In the genomic region with DNA sequence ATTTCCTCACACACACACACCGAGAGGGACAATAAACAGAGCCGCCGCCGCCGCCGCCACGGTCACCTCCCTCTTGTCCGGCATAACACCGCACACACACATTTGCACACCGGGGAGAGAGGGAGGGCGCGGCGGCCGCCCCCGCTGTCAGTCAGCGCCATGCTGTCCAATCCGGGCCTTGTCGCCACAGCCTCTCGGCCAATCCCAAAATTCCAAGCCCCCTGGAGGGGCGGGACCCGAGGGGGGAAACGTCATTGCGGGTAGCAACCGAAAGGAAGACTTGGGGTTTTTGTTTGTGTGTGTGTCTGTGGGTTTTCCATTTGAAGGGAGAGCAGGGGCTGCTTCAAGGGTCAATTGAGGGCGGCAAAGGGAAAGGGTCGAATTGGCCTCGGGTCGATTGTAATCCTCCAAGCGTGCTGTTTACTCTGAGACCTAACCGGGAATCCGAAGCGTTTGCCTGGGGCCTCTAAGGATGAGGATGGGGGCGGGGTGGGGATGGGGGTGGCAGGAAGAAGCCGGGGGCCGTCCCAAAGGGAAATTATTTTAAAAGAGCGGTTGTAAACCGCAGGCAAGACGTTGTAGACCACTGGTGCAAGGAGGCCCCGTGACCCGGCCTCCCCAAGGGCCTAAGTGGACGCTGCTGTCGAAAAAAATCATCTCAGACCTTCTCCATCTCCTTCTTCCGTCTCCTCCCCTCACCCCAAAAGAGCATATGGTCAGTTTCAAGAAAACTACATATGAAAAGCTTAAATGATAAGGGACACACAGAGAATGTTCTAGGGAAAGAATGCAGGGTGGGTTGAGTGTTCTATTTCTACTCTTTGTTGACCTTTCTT, we compare ENCODE assay signal across 8 cellular contexts. TPM values are rescaled to one million over a fixed set of nuclear protein-coding genes. Genes with fewer than 3 reads are reported as not detected.
A peak's percentile ranks its signal among the peaks of the same experiment; 100 is the strongest.
DNase-seq lines count a peak whose midpoint lies in the region; ATAC-seq and TF ChIP-seq lines count a peak whose summit lies in the region.

A gene with protein sequence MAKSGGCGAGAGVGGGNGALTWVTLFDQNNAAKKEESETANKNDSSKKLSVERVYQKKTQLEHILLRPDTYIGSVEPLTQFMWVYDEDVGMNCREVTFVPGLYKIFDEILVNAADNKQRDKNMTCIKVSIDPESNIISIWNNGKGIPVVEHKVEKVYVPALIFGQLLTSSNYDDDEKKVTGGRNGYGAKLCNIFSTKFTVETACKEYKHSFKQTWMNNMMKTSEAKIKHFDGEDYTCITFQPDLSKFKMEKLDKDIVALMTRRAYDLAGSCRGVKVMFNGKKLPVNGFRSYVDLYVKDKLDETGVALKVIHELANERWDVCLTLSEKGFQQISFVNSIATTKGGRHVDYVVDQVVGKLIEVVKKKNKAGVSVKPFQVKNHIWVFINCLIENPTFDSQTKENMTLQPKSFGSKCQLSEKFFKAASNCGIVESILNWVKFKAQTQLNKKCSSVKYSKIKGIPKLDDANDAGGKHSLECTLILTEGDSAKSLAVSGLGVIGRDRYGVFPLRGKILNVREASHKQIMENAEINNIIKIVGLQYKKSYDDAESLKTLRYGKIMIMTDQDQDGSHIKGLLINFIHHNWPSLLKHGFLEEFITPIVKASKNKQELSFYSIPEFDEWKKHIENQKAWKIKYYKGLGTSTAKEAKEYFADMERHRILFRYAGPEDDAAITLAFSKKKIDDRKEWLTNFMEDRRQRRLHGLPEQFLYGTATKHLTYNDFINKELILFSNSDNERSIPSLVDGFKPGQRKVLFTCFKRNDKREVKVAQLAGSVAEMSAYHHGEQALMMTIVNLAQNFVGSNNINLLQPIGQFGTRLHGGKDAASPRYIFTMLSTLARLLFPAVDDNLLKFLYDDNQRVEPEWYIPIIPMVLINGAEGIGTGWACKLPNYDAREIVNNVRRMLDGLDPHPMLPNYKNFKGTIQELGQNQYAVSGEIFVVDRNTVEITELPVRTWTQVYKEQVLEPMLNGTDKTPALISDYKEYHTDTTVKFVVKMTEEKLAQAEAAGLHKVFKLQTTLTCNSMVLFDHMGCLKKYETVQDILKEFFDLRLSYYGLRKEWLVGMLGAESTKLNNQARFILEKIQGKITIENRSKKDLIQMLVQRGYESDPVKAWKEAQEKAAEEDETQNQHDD (N-terminal part only) (minus strand): TSS at position 98 of the 836 bp plus-strand sequence. CDS start 610 bp downstream, outside the sequence.

- peak; percentile 96 for DNase-seq in GM23338 (ENCODE audit: low spot score)
- peak; percentile 96 for DNase-seq in LHCN-M2 (ENCODE audit: low read depth)
- peak; percentile 97 for DNase-seq in RWPE1 (ENCODE audit: low spot score)
- DNase-seq in fibroblast of gingiva (ENCODE audit: low read depth): peak; percentile 97
- peak; percentile 97 for DNase-seq in naive B cell

- CTCF ChIA-PET in RWPE1 (lab: Yijun Ruan, JAX): no interaction called here

- ATAC-seq in GM23338: peak; percentile 90
- ATAC-seq in activated T-helper 17 cell treated with anti-CD3 and anti-CD28 coated beads, Interleukin-2, amount 50 U/mL, for 72 hours (replicated peaks): peak; percentile 93
- peak; percentile 84 to 85 for ATAC-seq in naive B cell (ENCODE audit: low read depth in 2 of 2)
- peak; percentile 97 for ATAC-seq in stimulated activated memory B cell treated with anti-CD40 and anti-IgM and Interleukin-4, amounts not matched to agents 10 μg/mL and 1 μg/mL and 100 μg/mL, for 72 hours

- POLR2A ChIA-PET in RWPE1 (lab: Yijun Ruan, JAX; ENCODE audit: low non-redundant PET): no interaction called here

- peaks cover 3% of the 10 kb centered on the region; the same call in 1 of the 2 replicates for H3F3A ChIP-seq in DOHH2 (ENCODE audit: control insufficient read depth, insufficient read depth)
- H3F3A ChIP-seq in GM23338 (replicated peaks; ENCODE audit: low read depth): no peaks in the 10 kb centered on the region

- H3K27me3 Mint-ChIP-seq in GM23338 (ENCODE audit: insufficient read depth, low read depth, poor library complexity): peaks cover 3% of the 10 kb centered on the region
- no peaks in the 10 kb centered on the region for H3K27me3 Mint-ChIP-seq in activated T-helper 17 cell treated with anti-CD3 and anti-CD28 coated beads, Interleukin-2, amount 50 U/mL, for 72 hours
- no peaks in the 10 kb centered on the region for H3K27me3 Mint-ChIP-seq in naive B cell
- H3K27me3 Mint-ChIP-seq in stimulated activated memory B cell treated with anti-CD40 and anti-IgM and Interleukin-4, amounts not matched to agents 10 μg/mL and 1 μg/mL and 100 μg/mL, for 72 hours: no peaks in the 10 kb centered on the region

- H3K4me1 Mint-ChIP-seq in GM23338: peaks cover 31% of the 10 kb centered on the region
- H3K4me1 Mint-ChIP-seq in activated T-helper 17 cell treated with anti-CD3 and anti-CD28 coated beads, Interleukin-2, amount 50 U/mL, for 72 hours: peaks cover 22% of the 10 kb centered on the region
- H3K4me1 Mint-ChIP-seq in naive B cell: peaks cover 45 to 57% (median 48%) of the 10 kb centered on the region in 3 donors
- H3K4me1 Mint-ChIP-seq in stimulated activated memory B cell treated with anti-CD40 and anti-IgM and Interleukin-4, amounts not matched to agents 10 μg/mL and 1 μg/mL and 100 μg/mL, for 72 hours: peaks cover 46% of the 10 kb centered on the region

- no peaks in the 10 kb centered on the region for H3K9me2 ChIP-seq in DOHH2 (replicated peaks; ENCODE audit: control insufficient read depth, low read length)
- no peaks in the 10 kb centered on the region for H3K9me2 ChIP-seq in GM23338 (ENCODE audit: insufficient read depth)

- H3K27me3 ChIP-seq in DOHH2 (ENCODE audit: control insufficient read depth, low read length) (no peaks in the 10 kb centered on the region), GM23338 (ENCODE audit: insufficient read depth) (no peaks in the 10 kb centered on the region)

- H3K79me2 ChIP-seq in DOHH2 (ENCODE audit: control insufficient read depth, low read length) (peaks cover 52% of the 10 kb centered on the region), GM23338 (replicated peaks; ENCODE audit: insufficient read depth) (peaks cover 40% of the 10 kb centered on the region)

- H3K36me3 Mint-ChIP-seq in GM23338 (ENCODE audit: low read depth) (no peaks in the 10 kb centered on the region; the same call in 2 of the 3 replicates), naive B cell (peaks cover 0 to 7% of the 10 kb centered on the region in 2 donors)
- peaks cover 18% of the 10 kb centered on the region for H3K36me3 Mint-ChIP-seq in activated T-helper 17 cell treated with anti-CD3 and anti-CD28 coated beads, Interleukin-2, amount 50 U/mL, for 72 hours (ENCODE audit: low read depth)
- H3K36me3 Mint-ChIP-seq in stimulated activated memory B cell treated with anti-CD40 and anti-IgM and Interleukin-4, amounts not matched to agents 10 μg/mL and 1 μg/mL and 100 μg/mL, for 72 hours: no peaks in the 10 kb centered on the region

- H3K9me3 Mint-ChIP-seq in GM23338 (no peaks in the 10 kb centered on the region; the same call in 2 of the 3 replicates), naive B cell (no peaks in the 10 kb centered on the region)
- H3K9me3 Mint-ChIP-seq in activated T-helper 17 cell treated with anti-CD3 and anti-CD28 coated beads, Interleukin-2, amount 50 U/mL, for 72 hours: no peaks in the 10 kb centered on the region
- H3K9me3 Mint-ChIP-seq in stimulated activated memory B cell treated with anti-CD40 and anti-IgM and Interleukin-4, amounts not matched to agents 10 μg/mL and 1 μg/mL and 100 μg/mL, for 72 hours: no peaks in the 10 kb centered on the region

- TF ChIP-seq CTCF in DOHH2 (IDR thresholded peaks at IDR 0.05; ENCODE audit: low read depth, low read length, poor library complexity, severe bottlenecking): no peak
- no peak for TF ChIP-seq CTCF in GM23338 (conservative IDR thresholded peaks at IDR 0.05; ENCODE audit: low read depth in 2 of 2)
- TF ChIP-seq CTCF in RWPE1 (conservative IDR thresholded peaks at IDR 0.05; ENCODE audit: low read depth): no peak

- H4K20me1 ChIP-seq in DOHH2 (ENCODE audit: control insufficient read depth, insufficient read depth, low read depth, low read length): peaks cover 13% of the 10 kb centered on the region
- H4K20me1 ChIP-seq in GM23338 (replicated peaks; ENCODE audit: insufficient read depth): peaks cover 22% of the 10 kb centered on the region

- H3K9me3 ChIP-seq in DOHH2 (ENCODE audit: control insufficient read depth, insufficient read depth, low read length): no peaks in the 10 kb centered on the region

- peaks cover 20% of the 10 kb centered on the region for H3K36me3 ChIP-seq in DOHH2 (ENCODE audit: control insufficient read depth, low read length)
- no peaks in the 10 kb centered on the region for H3K36me3 ChIP-seq in GM23338 (ENCODE audit: insufficient read depth)

- H3K4me1 ChIP-seq in DOHH2 (ENCODE audit: control insufficient read depth, low read length) (peaks cover 52% of the 10 kb centered on the region), GM23338 (ENCODE audit: insufficient read depth) (peaks cover 30% of the 10 kb centered on the region)

- H3K4me3 ChIP-seq in DOHH2 (ENCODE audit: low read length) (peak within 1 kb of the TSS; percentile 90), GM23338 (peak within 1 kb of the TSS; percentile 68)

- peak within 1 kb of the TSS; percentile 82 for H3K27ac ChIP-seq in DOHH2 (ENCODE audit: low read depth, low read length)
- peak within 1 kb of the TSS; percentile 89 for H3K27ac ChIP-seq in GM23338 (ENCODE audit: low read depth)
- peak within 1 kb of the TSS; percentile 92 for H3K27ac ChIP-seq in RWPE1

- peak within 1 kb of the TSS; percentile 4; the same call in 1 of the 2 replicates for H2AFZ ChIP-seq in GM23338

- H3K27ac Mint-ChIP-seq in GM23338 (peak within 1 kb of the TSS; percentile 97), naive B cell (peak within 1 kb of the TSS; percentile 99 to 100 (median 100))
- H3K27ac Mint-ChIP-seq in activated T-helper 17 cell treated with anti-CD3 and anti-CD28 coated beads, Interleukin-2, amount 50 U/mL, for 72 hours: peak within 1 kb of the TSS; percentile 99
- H3K27ac Mint-ChIP-seq in stimulated activated memory B cell treated with anti-CD40 and anti-IgM and Interleukin-4, amounts not matched to agents 10 μg/mL and 1 μg/mL and 100 μg/mL, for 72 hours: peak within 1 kb of the TSS; percentile 97

- H3K4me2 ChIP-seq in DOHH2 (ENCODE audit: low read length): peak within 1 kb of the TSS; percentile 94
- peak within 1 kb of the TSS; percentile 85 for H3K4me2 ChIP-seq in GM23338

- H3K4me3 Mint-ChIP-seq in GM23338 (peak within 1 kb of the TSS; percentile 91), naive B cell (peak within 1 kb of the TSS; percentile 94 to 100 (median 99))
- H3K4me3 Mint-ChIP-seq in activated T-helper 17 cell treated with anti-CD3 and anti-CD28 coated beads, Interleukin-2, amount 50 U/mL, for 72 hours: peak within 1 kb of the TSS; percentile 96
- peak within 1 kb of the TSS; percentile 95 for H3K4me3 Mint-ChIP-seq in stimulated activated memory B cell treated with anti-CD40 and anti-IgM and Interleukin-4, amounts not matched to agents 10 μg/mL and 1 μg/mL and 100 μg/mL, for 72 hours

RNA-seq across cellular contexts. Expression of the gene that starts here (rescaled TPM):
- total RNA-seq in GM23338 (2014; rRNA removed; shearing (Covaris generic)): 167 and 179 TPM in 2 replicates
- polyA plus RNA-seq in GM23338 (2016; fragmentation: Nextera tagmentation; extraction: Ambion mirVana) (91.1 and 92.0 TPM in 2 replicates), naive B cell (ENCODE audit: low read depth in 6 of 6) (10 to 100 TPM; 44.4 to 95.7 (median 66.8) TPM)
- total RNA-seq in LHCN-M2 (2014; rRNA removed): 75.8 and 84.7 TPM in 2 replicates
- 34.2 TPM for polyA plus RNA-seq in LHCN-M2 (2012)
- 10 to 100 TPM; 71.2 to 85.9 TPM for total RNA-seq in activated T-helper 17 cell treated with anti-CD3 and anti-CD28 coated beads, Interleukin-2, amount 50 U/mL, for 72 hours

Comparison
In these comparisons a context has a peak if more than half of its experiments do, and no peak if none do; other contexts are left out.
1. Peak in every context shown above with its lines: DNase-seq, ATAC-seq, H3K4me3 ChIP-seq and H3K27ac ChIP-seq.